12 cellular contexts compared by ENCODE assay signal in genomic region chr20:45945678-45946148, GRCh38. TPM values are rescaled to one million over a fixed set of nuclear protein-coding genes. Genes with fewer than 3 reads are reported as not detected.
DNase-seq lines count a peak whose midpoint lies in the region; ATAC-seq and TF ChIP-seq lines count a peak whose summit lies in the region.
"Had no signal": no experiment of that assay in that cellular context is flagged by ENCODE, and none has a peak within 500 bp of the region (broad histone marks: within the 10 kb centered on the region; RNA-seq: fewer than 3 reads in every experiment).

No MANE protein-coding gene starts in this region.

- no peak for TF ChIP-seq RAD21 in liver (IDR thresholded peaks at IDR 0.05)

- H3K4me3 Mint-ChIP-seq in stimulated activated naive CD8-positive, alpha-beta T cell treated with anti-CD3 and anti-CD28 coated beads, Interleukin-15, Interleukin-2, amounts not matched to agents 100 ng/mL and 50 ng/mL, for 24 hours: no peak overlapping the region
- H3K4me3 Mint-ChIP-seq in activated naive CD8-positive, alpha-beta T cell treated with anti-CD3 and anti-CD28 coated beads for 36 hours: no peak overlapping the region
- H3K4me3 Mint-ChIP-seq: central memory CD8-positive, alpha-beta T cell had no signal

- H3K9ac ChIP-seq in liver (ENCODE audit: low read depth in 1 of 2, low read length in 2 of 2): no peak overlapping the region

- DNase-seq in stimulated activated naive CD8-positive, alpha-beta T cell treated with anti-CD3 and anti-CD28 coated beads, Interleukin-15, Interleukin-2, amounts not matched to agents 100 U/mL and 50 U/mL, for 24 hours: no peak
- DNase-seq in activated naive CD8-positive, alpha-beta T cell treated with anti-CD3 and anti-CD28 coated beads for 36 hours: no peak
- no peak for DNase-seq in GM03348 (ENCODE audit: low spot score)
- no peak for DNase-seq in activated naive CD4-positive, alpha-beta T cell treated with Interleukin-2 at 50 U/mL for 16 hours
- no peak for DNase-seq in NCI-H82 treated with DMSO at 0.1 percent for 48 hours (lab: John Stamatoyannopoulos, UW; ENCODE audit: unreplicated experiment)
- DNase-seq: NCI-H1694, SJCRH30 had no signal

- H3K36me3 ChIP-seq in liver (ENCODE audit: control insufficient read depth in 4 of 4, insufficient read depth in 3 of 4, low read depth in 1 of 4, low read length in 3 of 4): peaks cover 16 to 76% (median 42%) of the 10 kb centered on the region in 4 donors

- TF ChIP-seq CTCF in liver (IDR thresholded peaks at IDR 0.05; ENCODE audit: low read depth, low read length, missing input control): no peak

- peaks cover 5 to 16% (median 12%) of the 10 kb centered on the region in 4 donors for H3K4me1 ChIP-seq in liver (ENCODE audit: control insufficient read depth in 4 of 4, insufficient read depth in 4 of 4, low read length in 3 of 4)

- ATAC-seq in stimulated activated naive CD8-positive, alpha-beta T cell treated with anti-CD3 and anti-CD28 coated beads, Interleukin-15, Interleukin-2, amounts not matched to agents 100 U/mL and 50 U/mL, for 24 hours: no peak
- ATAC-seq in GM19023 (IDR thresholded peaks at IDR 0.05; ENCODE audit: unreplicated experiment): no peak

- no peaks in the 10 kb centered on the region for H3K9me3 ChIP-seq in liver (ENCODE audit: control insufficient read depth in 4 of 4, low read length in 3 of 4)
- H3K9me3 ChIP-seq: SJCRH30 had no signal

- H3K9me3 Mint-ChIP-seq in stimulated activated naive CD8-positive, alpha-beta T cell treated with anti-CD3 and anti-CD28 coated beads, Interleukin-15, Interleukin-2, amounts not matched to agents 100 ng/mL and 50 ng/mL, for 24 hours: no peaks in the 10 kb centered on the region
- no peaks in the 10 kb centered on the region for H3K9me3 Mint-ChIP-seq in activated naive CD8-positive, alpha-beta T cell treated with anti-CD3 and anti-CD28 coated beads for 36 hours
- H3K9me3 Mint-ChIP-seq: central memory CD8-positive, alpha-beta T cell; neural crest cell had no signal

- H3K27ac Mint-ChIP-seq in stimulated activated naive CD8-positive, alpha-beta T cell treated with anti-CD3 and anti-CD28 coated beads, Interleukin-15, Interleukin-2, amounts not matched to agents 100 ng/mL and 50 ng/mL, for 24 hours: peak overlapping the region; percentile 11
- peak overlapping the region; percentile 12 for H3K27ac Mint-ChIP-seq in activated naive CD8-positive, alpha-beta T cell treated with anti-CD3 and anti-CD28 coated beads for 36 hours

- H3K4me1 Mint-ChIP-seq in stimulated activated naive CD8-positive, alpha-beta T cell treated with anti-CD3 and anti-CD28 coated beads, Interleukin-15, Interleukin-2, amounts not matched to agents 100 ng/mL and 50 ng/mL, for 24 hours (ENCODE audit: low read depth): peaks cover 27% of the 10 kb centered on the region
- peaks cover 3% of the 10 kb centered on the region for H3K4me1 Mint-ChIP-seq in activated naive CD8-positive, alpha-beta T cell treated with anti-CD3 and anti-CD28 coated beads for 36 hours
- H3K4me1 Mint-ChIP-seq: neural crest cell had no signal

- H3K4me3 ChIP-seq in liver (ENCODE audit: low read depth in 1 of 3, low read length in 3 of 3): no peak overlapping the region
- H3K4me3 ChIP-seq: SJCRH30 had no signal

- 88% methylated on average over 13 of the region's 13 CpGs for WGBS in liver

- H3K27me3 Mint-ChIP-seq in stimulated activated naive CD8-positive, alpha-beta T cell treated with anti-CD3 and anti-CD28 coated beads, Interleukin-15, Interleukin-2, amounts not matched to agents 100 ng/mL and 50 ng/mL, for 24 hours: no peaks in the 10 kb centered on the region
- H3K27me3 Mint-ChIP-seq in activated naive CD8-positive, alpha-beta T cell treated with anti-CD3 and anti-CD28 coated beads for 36 hours: no peaks in the 10 kb centered on the region
- H3K27me3 Mint-ChIP-seq: central memory CD8-positive, alpha-beta T cell had no signal

- peaks cover 41% of the 10 kb centered on the region for H3K36me3 Mint-ChIP-seq in stimulated activated naive CD8-positive, alpha-beta T cell treated with anti-CD3 and anti-CD28 coated beads, Interleukin-15, Interleukin-2, amounts not matched to agents 100 ng/mL and 50 ng/mL, for 24 hours (ENCODE audit: low read depth)
- H3K36me3 Mint-ChIP-seq in activated naive CD8-positive, alpha-beta T cell treated with anti-CD3 and anti-CD28 coated beads for 36 hours: peaks cover 6% of the 10 kb centered on the region

- peak overlapping the region; percentile 52 to 92 for H3K27ac ChIP-seq in liver (ENCODE audit: low read depth in 1 of 2, low read length in 2 of 2)
- H3K27ac ChIP-seq: SJCRH30 had no signal

- H3K27me3 ChIP-seq in liver (ENCODE audit: control insufficient read depth in 4 of 4, insufficient read depth in 4 of 4, low read length in 3 of 4): no peaks in the 10 kb centered on the region
- H3K27me3 ChIP-seq: SJCRH30 had no signal

TF ChIP-seq in liver, 16 proteins besides CTCF, POLR2A, EP300 and RAD21:
- TF ChIP-seq HNF4G (IDR thresholded peaks at IDR 0.05) (no peak), TAF1 (conservative IDR thresholded peaks at IDR 0.05) (no peak), GABPA (IDR thresholded peaks at IDR 0.05 in 1 of 2, conservative IDR thresholded peaks at IDR 0.05 in 1 of 2) (no peak), FOXA2 (IDR thresholded peaks at IDR 0.05) (no peak), HNF4A (conservative IDR thresholded peaks at IDR 0.05) (no peak), NR2F2 (IDR thresholded peaks at IDR 0.05) (no peak), FOXA1 (IDR thresholded peaks at IDR 0.05) (no peak), JUND (IDR thresholded peaks at IDR 0.05) (no peak)
- TF ChIP-seq, protein P1, sequence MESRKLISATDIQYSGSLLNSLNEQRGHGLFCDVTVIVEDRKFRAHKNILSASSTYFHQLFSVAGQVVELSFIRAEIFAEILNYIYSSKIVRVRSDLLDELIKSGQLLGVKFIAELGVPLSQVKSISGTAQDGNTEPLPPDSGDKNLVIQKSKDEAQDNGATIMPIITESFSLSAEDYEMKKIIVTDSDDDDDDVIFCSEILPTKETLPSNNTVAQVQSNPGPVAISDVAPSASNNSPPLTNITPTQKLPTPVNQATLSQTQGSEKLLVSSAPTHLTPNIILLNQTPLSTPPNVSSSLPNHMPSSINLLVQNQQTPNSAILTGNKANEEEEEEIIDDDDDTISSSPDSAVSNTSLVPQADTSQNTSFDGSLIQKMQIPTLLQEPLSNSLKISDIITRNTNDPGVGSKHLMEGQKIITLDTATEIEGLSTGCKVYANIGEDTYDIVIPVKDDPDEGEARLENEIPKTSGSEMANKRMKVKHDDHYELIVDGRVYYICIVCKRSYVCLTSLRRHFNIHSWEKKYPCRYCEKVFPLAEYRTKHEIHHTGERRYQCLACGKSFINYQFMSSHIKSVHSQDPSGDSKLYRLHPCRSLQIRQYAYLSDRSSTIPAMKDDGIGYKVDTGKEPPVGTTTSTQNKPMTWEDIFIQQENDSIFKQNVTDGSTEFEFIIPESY (IDR thresholded peaks at IDR 0.05): no peak
- TF ChIP-seq, protein P2, sequence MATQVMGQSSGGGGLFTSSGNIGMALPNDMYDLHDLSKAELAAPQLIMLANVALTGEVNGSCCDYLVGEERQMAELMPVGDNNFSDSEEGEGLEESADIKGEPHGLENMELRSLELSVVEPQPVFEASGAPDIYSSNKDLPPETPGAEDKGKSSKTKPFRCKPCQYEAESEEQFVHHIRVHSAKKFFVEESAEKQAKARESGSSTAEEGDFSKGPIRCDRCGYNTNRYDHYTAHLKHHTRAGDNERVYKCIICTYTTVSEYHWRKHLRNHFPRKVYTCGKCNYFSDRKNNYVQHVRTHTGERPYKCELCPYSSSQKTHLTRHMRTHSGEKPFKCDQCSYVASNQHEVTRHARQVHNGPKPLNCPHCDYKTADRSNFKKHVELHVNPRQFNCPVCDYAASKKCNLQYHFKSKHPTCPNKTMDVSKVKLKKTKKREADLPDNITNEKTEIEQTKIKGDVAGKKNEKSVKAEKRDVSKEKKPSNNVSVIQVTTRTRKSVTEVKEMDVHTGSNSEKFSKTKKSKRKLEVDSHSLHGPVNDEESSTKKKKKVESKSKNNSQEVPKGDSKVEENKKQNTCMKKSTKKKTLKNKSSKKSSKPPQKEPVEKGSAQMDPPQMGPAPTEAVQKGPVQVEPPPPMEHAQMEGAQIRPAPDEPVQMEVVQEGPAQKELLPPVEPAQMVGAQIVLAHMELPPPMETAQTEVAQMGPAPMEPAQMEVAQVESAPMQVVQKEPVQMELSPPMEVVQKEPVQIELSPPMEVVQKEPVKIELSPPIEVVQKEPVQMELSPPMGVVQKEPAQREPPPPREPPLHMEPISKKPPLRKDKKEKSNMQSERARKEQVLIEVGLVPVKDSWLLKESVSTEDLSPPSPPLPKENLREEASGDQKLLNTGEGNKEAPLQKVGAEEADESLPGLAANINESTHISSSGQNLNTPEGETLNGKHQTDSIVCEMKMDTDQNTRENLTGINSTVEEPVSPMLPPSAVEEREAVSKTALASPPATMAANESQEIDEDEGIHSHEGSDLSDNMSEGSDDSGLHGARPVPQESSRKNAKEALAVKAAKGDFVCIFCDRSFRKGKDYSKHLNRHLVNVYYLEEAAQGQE (IDR thresholded peaks at IDR 0.05): no peak
- TF ChIP-seq, protein P3, sequence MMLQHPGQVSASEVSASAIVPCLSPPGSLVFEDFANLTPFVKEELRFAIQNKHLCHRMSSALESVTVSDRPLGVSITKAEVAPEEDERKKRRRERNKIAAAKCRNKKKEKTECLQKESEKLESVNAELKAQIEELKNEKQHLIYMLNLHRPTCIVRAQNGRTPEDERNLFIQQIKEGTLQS (IDR thresholded peaks at IDR 0.05): no peak

RNA-seq across cellular contexts. Expression of gene PCIF1, which starts 11.2 kb away (rescaled TPM):
- 10 to 100 TPM; 28.4 to 30.2 TPM for total RNA-seq in activated naive CD8-positive, alpha-beta T cell treated with anti-CD3 and anti-CD28 coated beads for 36 hours
- total RNA-seq in liver: 10 to 100 TPM; 11.5 TPM
- 10 to 100 TPM in 1 of 2 donors, 1 to 10 TPM in 1; 9.2 to 12.4 TPM for polyA plus RNA-seq in liver

RNA-seq across cellular contexts. Expression of gene ZNF335, which starts 26.3 kb away (rescaled TPM):
- 10 to 100 TPM; 28.0 to 29.0 TPM for total RNA-seq in activated naive CD8-positive, alpha-beta T cell treated with anti-CD3 and anti-CD28 coated beads for 36 hours
- total RNA-seq in liver: 10 to 100 TPM in 1 of 2 donors, 1 to 10 TPM in 1; 9.1 to 14.6 TPM
- polyA plus RNA-seq in liver: 1 to 10 TPM; 3.0 to 4.1 TPM

RNA-seq across cellular contexts. Expression of gene PLTP, which starts 33.8 kb away (rescaled TPM):
- total RNA-seq in activated naive CD8-positive, alpha-beta T cell treated with anti-CD3 and anti-CD28 coated beads for 36 hours: 1 to 10 TPM; 5.9 to 6.2 TPM
- total RNA-seq in liver: 10 to 100 TPM; 66.5 to 69.5 TPM
- polyA plus RNA-seq in liver: 10 to 100 TPM; 22.5 to 54.9 TPM

RNA-seq across cellular contexts. Expression of gene CTSA, which starts 54.6 kb away (rescaled TPM):
- 10 to 100 TPM; 45.2 to 45.7 TPM for total RNA-seq in activated naive CD8-positive, alpha-beta T cell treated with anti-CD3 and anti-CD28 coated beads for 36 hours
- 10 to 100 TPM; 45.6 to 48.1 TPM for total RNA-seq in liver
- 100 to 1,000 TPM; 105 to 151 TPM for polyA plus RNA-seq in liver

RNA-seq across cellular contexts. Expression of gene NEURL2, which starts 54.7 kb away (rescaled TPM):
- 1 to 10 TPM; 2.5 to 3.1 TPM for total RNA-seq in activated naive CD8-positive, alpha-beta T cell treated with anti-CD3 and anti-CD28 coated beads for 36 hours
- total RNA-seq in liver: 10 to 100 TPM in 1 of 2 donors, 1 to 10 TPM in 1; 4.1 to 14.5 TPM
- polyA plus RNA-seq in liver: 1 to 10 TPM; 3.7 to 6.2 TPM

Comparison
In these comparisons a context has a peak if more than half of its experiments do, and no peak if none do; other contexts are left out.
1. RNA of gene PLTP, which starts 33.8 kb away (total RNA-seq): 66.5 to 69.5 TPM in liver; 5.9 to 6.2 TPM in activated naive CD8-positive, alpha-beta T cell treated with anti-CD3 and anti-CD28 coated beads for 36 hours; every median in the first group is over 4 times any median in the second.